ENCODE assay signal across 25 cellular contexts in the genomic region with DNA sequence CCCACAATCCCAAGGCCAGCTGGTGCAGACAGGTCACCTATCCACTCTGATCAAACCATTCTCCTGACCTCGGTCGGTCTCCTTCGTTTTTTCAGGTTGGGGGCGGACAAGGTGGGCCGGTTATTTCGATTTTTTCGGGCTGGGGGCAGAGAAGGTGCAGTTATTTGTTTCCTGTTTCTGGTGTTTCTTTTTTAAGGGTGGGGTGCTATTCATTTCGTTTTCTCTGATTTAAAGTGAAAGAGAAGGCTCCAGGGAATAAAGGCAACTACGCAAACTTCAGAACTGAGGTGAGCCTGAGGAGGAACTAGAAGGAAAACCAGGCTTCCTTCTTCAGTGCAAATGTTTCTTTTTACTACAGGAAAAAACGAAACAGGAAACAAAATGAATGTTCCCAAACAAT.
A peak's percentile ranks its signal among the peaks of the same experiment; 100 is the strongest.
DNase-seq lines count a peak whose midpoint lies in the region; ATAC-seq and TF ChIP-seq lines count a peak whose summit lies in the region.
"Had no signal": no experiment of that assay in that cellular context is flagged by ENCODE, and none has a peak within 500 bp of the region (broad histone marks: within the 10 kb centered on the region; RNA-seq: fewer than 3 reads in every experiment).

No MANE protein-coding gene starts in this region.

- H3K27me3 ChIP-seq in KMS-11 (ENCODE audit: insufficient read depth, low read depth) (no peaks in the 10 kb centered on the region), vagina (no peaks in the 10 kb centered on the region)
- H3K27me3 ChIP-seq: gastroesophageal sphincter, Peyer's patch had no signal

- no peaks in the 10 kb centered on the region for H3K36me3 ChIP-seq in KMS-11 (ENCODE audit: insufficient read depth)
- no peaks in the 10 kb centered on the region for H3K36me3 ChIP-seq in vagina
- H3K36me3 ChIP-seq: gastroesophageal sphincter, Peyer's patch, thoracic aorta had no signal

- H3K4me1 Mint-ChIP-seq in natural killer cell (peaks cover 56 to 66% of the 10 kb centered on the region in 2 donors), chondrocyte (ENCODE audit: low read depth) (peaks cover 65% of the 10 kb centered on the region)
- H3K4me1 Mint-ChIP-seq in natural killer cell treated with Interleukin-12 subunit alpha and Interleukin-12 subunit beta and Interleukin-15 and Interleukin-18, amount 100 ng/mL, for 72 hours (ENCODE audit: low read depth in 2 of 2) = peaks cover 56 to 58% of the 10 kb centered on the region in 2 donors

- H3K27ac ChIP-seq in KMS-11 = peak overlapping the region; percentile 6; the same call in 1 of the 2 replicates
- H3K27ac ChIP-seq in vagina = no peak overlapping the region
- H3K27ac ChIP-seq: gastroesophageal sphincter, GM23248, HL-60, parathyroid adenoma, Peyer's patch, SK-N-MC, thoracic aorta had no signal

- H3K9ac ChIP-seq in KMS-11 = no peak overlapping the region
- H3K9ac ChIP-seq: GM23248, parathyroid adenoma had no signal

- H3K4me3 ChIP-seq in KMS-11 (IDR thresholded peaks at IDR 0.05; ENCODE audit: insufficient read depth, low read depth, low read length) (no peak overlapping the region), vagina (no peak overlapping the region)
- H3K4me3 ChIP-seq: gastroesophageal sphincter, GM23248, Peyer's patch, SK-N-MC, thoracic aorta had no signal

- DNase-seq in natural killer cell = no peak
- no peak for DNase-seq in natural killer cell treated with Interleukin-12 subunit alpha and Interleukin-12 subunit beta and Interleukin-15 and Interleukin-18, amount 100 ng/mL, for 72 hours (ENCODE audit: low spot score)
- no peak for DNase-seq in chondrocyte (ENCODE audit: low spot score)
- no peak for DNase-seq in vagina (ENCODE audit: extremely low spot score in 2 of 2)
- DNase-seq in germinal center (ENCODE audit: low spot score) = no peak
- no peak for DNase-seq in NCI-H446 treated with DMSO at 0.1 percent for 48 hours (lab: John Stamatoyannopoulos, UW)
- DNase-seq: activated CD8-positive, alpha-beta memory T cell treated with anti-CD3 and anti-CD28 coated beads for 24 hours; AML-193; DMS 273 treated with DMSO at 0.1 percent for 48 hours; GF-D8; GM23248; KG1; NCI-H1092 treated with DMSO at 0.1 percent for 48 hours; NCI-H2171; NCI-H82; Peyer's patch; stimulated activated CD4-positive, alpha-beta T cell treated with anti-CD3 and anti-CD28 coated beads, Interleukin-4, amount 100 ng/mL, for 24 hours; stimulated activated CD8-positive, alpha-beta memory T cell treated with anti-CD3 and anti-CD28 coated beads, Interleukin-4, amount 100 ng/mL, for 48 hours had no signal

- no peak for TF ChIP-seq POLR2A in vagina (IDR thresholded peaks at IDR 0.05)

- H3K4me1 ChIP-seq in KMS-11 (ENCODE audit: low read depth, poor library complexity, severe bottlenecking) (peaks cover 67% of the 10 kb centered on the region), vagina (peaks cover 51% of the 10 kb centered on the region)

- H3K4me3 Mint-ChIP-seq in natural killer cell (peak overlapping the region; percentile 15), chondrocyte (ENCODE audit: unreplicated experiment) (no peak overlapping the region)
- H3K4me3 Mint-ChIP-seq in natural killer cell treated with Interleukin-12 subunit alpha and Interleukin-12 subunit beta and Interleukin-15 and Interleukin-18, amount 100 ng/mL, for 72 hours = no peak overlapping the region

- peaks cover 48% of the 10 kb centered on the region for H4K20me1 ChIP-seq in KMS-11 (ENCODE audit: insufficient read depth)

- H3K36me3 Mint-ChIP-seq in natural killer cell (no peaks in the 10 kb centered on the region), chondrocyte (ENCODE audit: low read depth) (peaks cover 2% of the 10 kb centered on the region)
- peaks cover 6% of the 10 kb centered on the region for H3K36me3 Mint-ChIP-seq in natural killer cell treated with Interleukin-12 subunit alpha and Interleukin-12 subunit beta and Interleukin-15 and Interleukin-18, amount 100 ng/mL, for 72 hours

- H2AFZ ChIP-seq in KMS-11 (ENCODE audit: low read depth) = no peak overlapping the region
- H2AFZ ChIP-seq: GM23248, parathyroid adenoma had no signal

- H3K27ac Mint-ChIP-seq in natural killer cell = peak overlapping the region in 1 of 2 donors; percentile 31
- no peak overlapping the region for H3K27ac Mint-ChIP-seq in natural killer cell treated with Interleukin-12 subunit alpha and Interleukin-12 subunit beta and Interleukin-15 and Interleukin-18, amount 100 ng/mL, for 72 hours
- peak overlapping the region; percentile 64 for H3K27ac Mint-ChIP-seq in chondrocyte (ENCODE audit: unreplicated experiment)

- H3K9me3 Mint-ChIP-seq in natural killer cell = no peaks in the 10 kb centered on the region
- H3K9me3 Mint-ChIP-seq in natural killer cell treated with Interleukin-12 subunit alpha and Interleukin-12 subunit beta and Interleukin-15 and Interleukin-18, amount 100 ng/mL, for 72 hours = no peaks in the 10 kb centered on the region
- no peaks in the 10 kb centered on the region for H3K9me3 Mint-ChIP-seq in chondrocyte (ENCODE audit: low read depth)
- H3K9me3 Mint-ChIP-seq: dendritic cell treated with granulocyte-macrophage colony-stimulating factor and Interleukin-4, amounts not matched to agents 40 ng/mL and 50 ng/mL, for 4 days had no signal

- H3K79me2 ChIP-seq in KMS-11 (ENCODE audit: insufficient read depth, low read depth) = peaks cover 84% of the 10 kb centered on the region

- ATAC-seq in natural killer cell = no peak
- no peak for ATAC-seq in natural killer cell treated with Interleukin-12 subunit alpha and Interleukin-12 subunit beta and Interleukin-15 and Interleukin-18, amount 100 ng/mL, for 72 hours
- ATAC-seq: gastroesophageal sphincter had no signal

- peak overlapping the region; percentile 45 for H3K4me2 ChIP-seq in KMS-11

- no peaks in the 10 kb centered on the region for H3K9me3 ChIP-seq in vagina
- H3K9me3 ChIP-seq: gastroesophageal sphincter, Peyer's patch, thoracic aorta had no signal

- H3K27me3 Mint-ChIP-seq in natural killer cell (ENCODE audit: low read depth in 2 of 2) = no peaks in the 10 kb centered on the region
- no peaks in the 10 kb centered on the region for H3K27me3 Mint-ChIP-seq in natural killer cell treated with Interleukin-12 subunit alpha and Interleukin-12 subunit beta and Interleukin-15 and Interleukin-18, amount 100 ng/mL, for 72 hours
- H3K27me3 Mint-ChIP-seq in chondrocyte (ENCODE audit: low read depth) = no peaks in the 10 kb centered on the region
- H3K27me3 Mint-ChIP-seq: dendritic cell treated with granulocyte-macrophage colony-stimulating factor and Interleukin-4, amounts not matched to agents 40 ng/mL and 50 ng/mL, for 4 days had no signal

- intact Hi-C loops in natural killer cell (cut with micrococcal nuclease) = no loop called here
- intact Hi-C loops in vagina (cut with DNase I) = no loop called here

- TF ChIP-seq CTCF in natural killer cell (IDR thresholded peaks at IDR 0.05) = no peak
- no peak for TF ChIP-seq CTCF in KMS-11 (conservative IDR thresholded peaks at IDR 0.05; ENCODE audit: low read depth, low read length)
- TF ChIP-seq CTCF in chondrocyte (IDR thresholded peaks at IDR 0.05) = no peak
- no peak for TF ChIP-seq CTCF in vagina (IDR thresholded peaks at IDR 0.05)
